ENCODE assay signal across 19 cellular contexts in genomic region chr21:41605178-41605933, GRCh38.
DNase-seq lines count a peak whose midpoint lies in the region; ATAC-seq and TF ChIP-seq lines count a peak whose summit lies in the region.
"Had no signal": no experiment of that assay in that cellular context is flagged by ENCODE, and none has a peak within 500 bp of the region (broad histone marks: within the 10 kb centered on the region; RNA-seq: fewer than 3 reads in every experiment).

No MANE protein-coding gene starts in this region.

- no peak overlapping the region for H3K27ac Mint-ChIP-seq in nephron progenitor cell
- H3K27ac Mint-ChIP-seq in T-helper 2 cell treated with Interferon-gamma antibody and Interleukin-4, amounts not matched to agents 5 μg/mL and 100 μg/mL, for 36 hours: no peak overlapping the region
- H3K27ac Mint-ChIP-seq: activated CD4-positive, alpha-beta T cell treated with anti-CD3 and anti-CD28 coated beads, Interleukin-2, amount 10 ng/mL, durations not matched to agents 7 days and 5 days; activated naive CD8-positive, alpha-beta T cell; B cell; HFFc6 had no signal

- TF ChIP-seq CTCF in choroid plexus epithelial cell (conservative IDR thresholded peaks at IDR 0.05; ENCODE audit: low read depth, low read length) (no peak), nephron progenitor cell (IDR thresholded peaks at IDR 0.05) (no peak)

- peaks cover 53% of the 10 kb centered on the region for H3K4me1 Mint-ChIP-seq in nephron progenitor cell
- H3K4me1 Mint-ChIP-seq in T-helper 2 cell treated with Interferon-gamma antibody and Interleukin-4, amounts not matched to agents 5 μg/mL and 100 μg/mL, for 36 hours (ENCODE audit: low read depth): no peaks in the 10 kb centered on the region
- H3K4me1 Mint-ChIP-seq: activated CD4-positive, alpha-beta T cell treated with anti-CD3 and anti-CD28 coated beads, Interleukin-2, amount 10 ng/mL, durations not matched to agents 7 days and 5 days; B cell; naive thymus-derived CD8-positive, alpha-beta T cell had no signal

- peaks cover 15% of the 10 kb centered on the region for H3K27me3 Mint-ChIP-seq in nephron progenitor cell (ENCODE audit: low read depth, poor library complexity)
- H3K27me3 Mint-ChIP-seq in T-helper 2 cell treated with Interferon-gamma antibody and Interleukin-4, amounts not matched to agents 5 μg/mL and 100 μg/mL, for 36 hours (ENCODE audit: low read depth): no peaks in the 10 kb centered on the region

- no peaks in the 10 kb centered on the region for H3K36me3 Mint-ChIP-seq in nephron progenitor cell (ENCODE audit: low read depth)
- H3K36me3 Mint-ChIP-seq in T-helper 2 cell treated with Interferon-gamma antibody and Interleukin-4, amounts not matched to agents 5 μg/mL and 100 μg/mL, for 36 hours (ENCODE audit: low read depth): no peaks in the 10 kb centered on the region
- H3K36me3 Mint-ChIP-seq: activated naive CD8-positive, alpha-beta T cell; naive thymus-derived CD8-positive, alpha-beta T cell had no signal

- H3K4me3 ChIP-seq in choroid plexus epithelial cell (ENCODE audit: low read depth, low read length): no peak overlapping the region
- H3K4me3 ChIP-seq: lower lobe of right lung, SJSA1, suprapubic skin had no signal

- H3K9me3 Mint-ChIP-seq in nephron progenitor cell: no peaks in the 10 kb centered on the region
- H3K9me3 Mint-ChIP-seq in T-helper 2 cell treated with Interferon-gamma antibody and Interleukin-4, amounts not matched to agents 5 μg/mL and 100 μg/mL, for 36 hours: no peaks in the 10 kb centered on the region
- H3K9me3 Mint-ChIP-seq: activated CD4-positive, alpha-beta T cell treated with anti-CD3 and anti-CD28 coated beads, Interleukin-2, amount 10 ng/mL, durations not matched to agents 7 days and 5 days; HFFc6; naive thymus-derived CD8-positive, alpha-beta T cell had no signal

- no peak for ATAC-seq in GM21737 (IDR thresholded peaks at IDR 0.05; ENCODE audit: unreplicated experiment)
- ATAC-seq in HG03108 (IDR thresholded peaks at IDR 0.05; ENCODE audit: unreplicated experiment): no peak
- ATAC-seq: naive thymus-derived CD8-positive, alpha-beta T cell had no signal

- H3K4me3 Mint-ChIP-seq in nephron progenitor cell: no peak overlapping the region
- no peak overlapping the region for H3K4me3 Mint-ChIP-seq in T-helper 2 cell treated with Interferon-gamma antibody and Interleukin-4, amounts not matched to agents 5 μg/mL and 100 μg/mL, for 36 hours
- H3K4me3 Mint-ChIP-seq: activated CD4-positive, alpha-beta T cell treated with anti-CD3 and anti-CD28 coated beads, Interleukin-2, amount 10 ng/mL, durations not matched to agents 7 days and 5 days; activated naive CD8-positive, alpha-beta T cell; B cell; HFFc6; naive thymus-derived CD8-positive, alpha-beta T cell had no signal

- DNase-seq in HuH-7 (ENCODE audit: low spot score) (peak; percentile 68), NCI-H2107 treated with DMSO at 0.1 percent for 48 hours (lab: John Stamatoyannopoulos, UW; ENCODE audit: unreplicated experiment) (peak; percentile 64), choroid plexus epithelial cell (ENCODE audit: low read depth) (peak; percentile 14), nephron progenitor cell (peak; percentile 32), foreskin melanocyte (no peak)
- DNase-seq in T-helper 2 cell treated with Interferon-gamma antibody and Interleukin-4, amounts not matched to agents 5 μg/mL and 100 μg/mL, for 36 hours (ENCODE audit: low spot score): no peak
- DNase-seq: activated CD4-positive, alpha-beta T cell treated with anti-CD3 and anti-CD28 coated beads, Interleukin-2, amount 10 ng/mL, durations not matched to agents 7 days and 5 days; DMS 273 treated with DMSO at 0.1 percent for 48 hours; HFFc6; KG1; lower lobe of right lung; naive thymus-derived CD8-positive, alpha-beta T cell; stimulated activated CD4-positive, alpha-beta T cell treated with anti-CD3 and anti-CD28 coated beads, Interleukin-1b, Interleukin-23, amount 100 ng/mL, for 48 hours had no signal

Comparison
In these comparisons a context has a peak if more than half of its experiments do, and no peak if none do; other contexts are left out.
1. DNase-seq: peak in HuH-7 (single experiment), NCI-H2107 treated with DMSO at 0.1 percent for 48 hours (single experiment), choroid plexus epithelial cell (single experiment) and nephron progenitor cell (single experiment); none in foreskin melanocyte (single experiment) and T-helper 2 cell treated with Interferon-gamma antibody and Interleukin-4, amounts not matched to agents 5 μg/mL and 100 μg/mL, for 36 hours (single experiment).